1 cellular context compared by ENCODE assay signal in genomic region chr11:65952052-65952521, GRCh38.
TF ChIP-seq lines count a peak whose summit lies in the region.

No MANE protein-coding gene starts in this region.

TF ChIP-seq in HepG2, 621 proteins besides CTCF, POLR2A, EP300 and RAD21 (continued from another document):
- peak; percentile 96 for TF ChIP-seq ZNF652 (CRISPR knock-in tag; IDR thresholded peaks at IDR 0.05; ENCODE audit: borderline replicate concordance, low read depth)
